ENCODE assay signal across 1 cellular context in genomic region chr15:66883322-66883911, GRCh38.
A peak's percentile ranks its signal among the peaks of the same experiment; 100 is the strongest.
TF ChIP-seq lines count a peak whose summit lies in the region.

No MANE protein-coding gene starts in this region.

TF ChIP-seq in A549, 52 proteins besides CTCF, POLR2A, EP300 and RAD21 (continued from another document):
- TF ChIP-seq HES2 (IDR thresholded peaks at IDR 0.05) (no peak), POLR2AphosphoS2 (conservative IDR thresholded peaks at IDR 0.05; ENCODE audit: low read length) (no peak), KDM5A (IDR thresholded peaks at IDR 0.05) (no peak), ATOH8 (CRISPR knock-in tag; IDR thresholded peaks at IDR 0.05; ENCODE audit: low read depth) (no peak), JUNB (IDR thresholded peaks at IDR 0.05) (peak; percentile 95), CEBPB (IDR thresholded peaks at IDR 0.05) (peak; percentile 37 to 84; a peak in 2 of 4 replicates), HOXA7 (CRISPR knock-in tag; IDR thresholded peaks at IDR 0.05) (no peak), EHMT2 (IDR thresholded peaks at IDR 0.05; ENCODE audit: low read depth) (no peak), USF2 (IDR thresholded peaks at IDR 0.05) (no peak), ZFP36 (IDR thresholded peaks at IDR 0.05; ENCODE audit: borderline replicate concordance, partially characterized antibody) (no peak), RNF2 (IDR thresholded peaks at IDR 0.05; ENCODE audit: borderline replicate concordance, low read depth) (no peak), SREBF2 (IDR thresholded peaks at IDR 0.05) (no peak), ESRRA (IDR thresholded peaks at IDR 0.05; ENCODE audit: borderline replicate concordance, low read length) (no peak), HDAC2 (IDR thresholded peaks at IDR 0.05) (no peak), REST (IDR thresholded peaks at IDR 0.05) (no peak), CHD4 (IDR thresholded peaks at IDR 0.05; ENCODE audit: borderline replicate concordance) (no peak), FOSB (CRISPR knock-in tag; IDR thresholded peaks at IDR 0.05) (no peak), CBX2 (IDR thresholded peaks at IDR 0.05; ENCODE audit: borderline replicate concordance, low read depth) (no peak), KDM1A (IDR thresholded peaks at IDR 0.05; ENCODE audit: low read depth) (no peak), MAZ (IDR thresholded peaks at IDR 0.05; ENCODE audit: borderline replicate concordance, low read depth, low read length) (no peak), ZNF302 (CRISPR knock-in tag; IDR thresholded peaks at IDR 0.05) (no peak), NR3C1 (IDR thresholded peaks at IDR 0.05) (no peak), PHF8 (IDR thresholded peaks at IDR 0.05; ENCODE audit: borderline replicate concordance, low read depth) (no peak), BCL3 (IDR thresholded peaks at IDR 0.05) (peak; percentile 92), MAX (IDR thresholded peaks at IDR 0.05) (peak; percentile 95), HOXB5 (CRISPR knock-in tag; IDR thresholded peaks at IDR 0.05) (0 out of 2 replicates have a peak, but pooled peaks have one; percentile 42), TP53 (CRISPR knock-in tag; IDR thresholded peaks at IDR 0.05) (no peak), HOXB13 (CRISPR knock-in tag; IDR thresholded peaks at IDR 0.05; ENCODE audit: low read depth) (0 out of 2 replicates have a peak, but pooled peaks have one; percentile 3), JUN (IDR thresholded peaks at IDR 0.05) (peak; percentile 84 to 98; a peak in 4 of 5 replicates), NFE2L2 (conservative IDR thresholded peaks at IDR 0.05; ENCODE audit: low read length) (peak; percentile 26; the same call in 1 of the 2 replicates), ZC3H11A (IDR thresholded peaks at IDR 0.05) (no peak), EHF (CRISPR knock-in tag; IDR thresholded peaks at IDR 0.05) (no peak), RCOR1 (IDR thresholded peaks at IDR 0.05; ENCODE audit: low read depth, low read length) (no peak)
TF ChIP-seq in A549: peak in this region for 14.
